ENCODE assay signal across 30 cellular contexts in genomic region chr19:29569038-29569911, GRCh38. TPM values are rescaled to one million over a fixed set of nuclear protein-coding genes. Genes with fewer than 3 reads are reported as not detected.
"Had no signal": no experiment of that assay in that cellular context is flagged by ENCODE, and none has a peak within 500 bp of the region (broad histone marks: within the 10 kb centered on the region; RNA-seq: fewer than 3 reads in every experiment).

No MANE protein-coding gene starts in this region.

- H3K27ac ChIP-seq: KMS-11, VCaP had no signal

- H3K9me3 Mint-ChIP-seq: activated B cell treated with CpG ODN at 0.5 μM for 24 hours; activated CD4-positive, alpha-beta memory T cell treated with anti-CD3 and anti-CD28 coated beads, Interleukin-2, amount 10 ng/mL, durations not matched to agents 7 days and 5 days; activated naive CD4-positive, alpha-beta T cell treated with anti-CD3 and anti-CD28 coated beads, Interleukin-2, amount 50 U/mL, for 24 hours; brain had no signal

- H3K27ac Mint-ChIP-seq: activated B cell treated with CpG ODN at 0.5 μM for 24 hours; activated CD4-positive, alpha-beta memory T cell treated with anti-CD3 and anti-CD28 coated beads, Interleukin-2, amount 10 ng/mL, durations not matched to agents 7 days and 5 days; activated naive CD4-positive, alpha-beta T cell treated with anti-CD3 and anti-CD28 coated beads, Interleukin-2, amount 50 U/mL, for 24 hours; brain had no signal

- H3K4me3 Mint-ChIP-seq: activated B cell treated with CpG ODN at 0.5 μM for 24 hours; activated CD4-positive, alpha-beta memory T cell treated with anti-CD3 and anti-CD28 coated beads, Interleukin-2, amount 10 ng/mL, durations not matched to agents 7 days and 5 days; activated naive CD4-positive, alpha-beta T cell treated with anti-CD3 and anti-CD28 coated beads, Interleukin-2, amount 50 U/mL, for 24 hours; brain had no signal

- H3K4me1 Mint-ChIP-seq: activated B cell treated with CpG ODN at 0.5 μM for 24 hours had no signal

- DNase-seq: activated B cell treated with CpG ODN at 0.5 μM for 24 hours; activated CD4-positive, alpha-beta memory T cell treated with anti-CD3 and anti-CD28 coated beads, Interleukin-2, amount 10 ng/mL, durations not matched to agents 7 days and 5 days; activated CD4-positive, alpha-beta T cell treated with anti-CD3 and anti-CD28 coated beads for 4 hours; activated CD4-positive, alpha-beta T cell treated with anti-CD3 and anti-CD28 coated beads, Interleukin-2, amount 50 U/mL, for 1 hour; activated CD4-positive, CD25-positive, alpha-beta regulatory T cell treated with anti-CD3 and anti-CD28 coated beads, Interleukin-2, amount 50 U/mL, for 72 hours; activated gamma-delta T cell; activated naive CD4-positive, alpha-beta T cell treated with Interleukin-2 at 50 U/mL for 16 hours; central memory CD4-positive, alpha-beta T cell; MM.1S; MV-4-11; NCI-H1092; NCI-H1436 treated with DMSO at 0.1 percent for 48 hours; NCI-H1694 treated with DMSO at 0.1 percent for 48 hours; NCI-H2029; NCI-H510A; NCI-H526; NCI-H748 treated with DMSO at 0.1 percent for 48 hours; NK-92 treated with Interleukin-12 subunit alpha and Interleukin-12 subunit beta, amount 100 ng/mL, for 24 hours; Right ventricle myocardium superior; SW 1271; T-helper 1 cell; T-helper 2 cell; T-helper 9 cell had no signal

- H3K36me3 Mint-ChIP-seq: activated naive CD4-positive, alpha-beta T cell treated with anti-CD3 and anti-CD28 coated beads, Interleukin-2, amount 50 U/mL, for 24 hours; brain had no signal

RNA-seq across cellular contexts. Expression of gene VSTM2B, which starts 43.5 kb away (rescaled TPM):
- total RNA-seq: activated B cell treated with CpG ODN at 0.5 μM for 24 hours; activated CD4-positive, alpha-beta memory T cell treated with anti-CD3 and anti-CD28 coated beads, Interleukin-2, amount 10 ng/mL, durations not matched to agents 7 days and 5 days; bronchial epithelial cell; LHCN-M2; OCI-LY7; Right ventricle myocardium superior had no signal
